ENCODE assay signal across 20 cellular contexts in genomic region chr16:56972403-56972802, GRCh38. TPM values are rescaled to one million over a fixed set of nuclear protein-coding genes. Genes with fewer than 3 reads are reported as not detected.
"Had no signal": no experiment of that assay in that cellular context is flagged by ENCODE, and none has a peak within 500 bp of the region (broad histone marks: within the 10 kb centered on the region; RNA-seq: fewer than 3 reads in every experiment).

No MANE protein-coding gene starts in this region.

- H3K27ac Mint-ChIP-seq: activated CD4-positive, alpha-beta memory T cell treated with anti-CD3 and anti-CD28 coated beads, Interleukin-2, amount 10 ng/mL, durations not matched to agents 7 days and 5 days; activated CD8-positive, alpha-beta memory T cell treated with anti-CD3 and anti-CD28 coated beads, Interleukin-2, amount 10 ng/mL, durations not matched to agents 7 days and 5 days; activated naive CD4-positive, alpha-beta T cell treated with anti-CD3 and anti-CD28 coated beads for 36 hours; activated naive CD8-positive, alpha-beta T cell treated with anti-CD3 and anti-CD28 coated beads, Interleukin-2, amount 50 U/mL, for 24 hours; activated T-helper 17 cell treated with anti-CD3 and anti-CD28 coated beads, Interleukin-2, amount 50 U/mL, for 72 hours; nephron progenitor cell; type B pancreatic cell; WTC11 had no signal

- H3K4me3 ChIP-seq: breast epithelium, esophagus muscularis mucosa, prostate gland, right atrium auricular region, skin epidermis had no signal

- H3K9me3 ChIP-seq: breast epithelium, esophagus muscularis mucosa, prostate gland, right atrium auricular region had no signal

- ATAC-seq: activated CD8-positive, alpha-beta memory T cell treated with anti-CD3 and anti-CD28 coated beads, Interleukin-2, amount 10 ng/mL, durations not matched to agents 7 days and 5 days; activated naive CD8-positive, alpha-beta T cell treated with anti-CD3 and anti-CD28 coated beads, Interleukin-2, amount 50 U/mL, for 24 hours; activated T-helper 17 cell treated with anti-CD3 and anti-CD28 coated beads, Interleukin-2, amount 50 U/mL, for 72 hours; WTC11 had no signal

- DNase-seq: activated CD4-positive, alpha-beta memory T cell treated with anti-CD3 and anti-CD28 coated beads, Interleukin-2, amount 10 ng/mL, durations not matched to agents 7 days and 5 days; activated CD4-positive, alpha-beta T cell treated with anti-CD3 and anti-CD28 coated beads for 48 hours; activated CD8-positive, alpha-beta memory T cell treated with anti-CD3 and anti-CD28 coated beads, Interleukin-2, amount 10 ng/mL, durations not matched to agents 7 days and 5 days; activated naive CD4-positive, alpha-beta T cell treated with anti-CD3 and anti-CD28 coated beads for 36 hours; activated naive CD8-positive, alpha-beta T cell treated with anti-CD3 and anti-CD28 coated beads, Interleukin-2, amount 50 U/mL, for 24 hours; aorta; cerebellar nuclear complex; effector CD8-positive, alpha-beta T cell; mesendoderm; nephron progenitor cell; occipital lobe; stimulated activated naive CD8-positive, alpha-beta T cell treated with anti-CD3 and anti-CD28 coated beads, Interleukin-15, amount 100 ng/mL, for 72 hours had no signal

- H3K27ac ChIP-seq: breast epithelium, esophagus muscularis mucosa, prostate gland, right atrium auricular region, skin epidermis had no signal

- H3K4me1 Mint-ChIP-seq: nephron progenitor cell, WTC11 had no signal

- H3K9me3 Mint-ChIP-seq: activated CD4-positive, alpha-beta memory T cell treated with anti-CD3 and anti-CD28 coated beads, Interleukin-2, amount 10 ng/mL, durations not matched to agents 7 days and 5 days; activated naive CD4-positive, alpha-beta T cell treated with anti-CD3 and anti-CD28 coated beads for 36 hours; activated naive CD8-positive, alpha-beta T cell treated with anti-CD3 and anti-CD28 coated beads, Interleukin-2, amount 50 U/mL, for 24 hours; activated T-helper 17 cell treated with anti-CD3 and anti-CD28 coated beads, Interleukin-2, amount 50 U/mL, for 72 hours; stimulated activated naive CD8-positive, alpha-beta T cell treated with anti-CD3 and anti-CD28 coated beads, Interleukin-15, amount 100 ng/mL, for 72 hours; type B pancreatic cell had no signal

- H3K27me3 Mint-ChIP-seq: activated CD4-positive, alpha-beta memory T cell treated with anti-CD3 and anti-CD28 coated beads, Interleukin-2, amount 10 ng/mL, durations not matched to agents 7 days and 5 days; activated CD8-positive, alpha-beta memory T cell treated with anti-CD3 and anti-CD28 coated beads, Interleukin-2, amount 10 ng/mL, durations not matched to agents 7 days and 5 days; activated naive CD8-positive, alpha-beta T cell treated with anti-CD3 and anti-CD28 coated beads, Interleukin-2, amount 50 U/mL, for 24 hours; activated T-helper 17 cell treated with anti-CD3 and anti-CD28 coated beads, Interleukin-2, amount 50 U/mL, for 72 hours; stimulated activated naive CD8-positive, alpha-beta T cell treated with anti-CD3 and anti-CD28 coated beads, Interleukin-15, amount 100 ng/mL, for 72 hours had no signal

- H3K4me3 Mint-ChIP-seq: activated CD4-positive, alpha-beta memory T cell treated with anti-CD3 and anti-CD28 coated beads, Interleukin-2, amount 10 ng/mL, durations not matched to agents 7 days and 5 days; activated CD8-positive, alpha-beta memory T cell treated with anti-CD3 and anti-CD28 coated beads, Interleukin-2, amount 10 ng/mL, durations not matched to agents 7 days and 5 days; activated naive CD4-positive, alpha-beta T cell treated with anti-CD3 and anti-CD28 coated beads for 36 hours; activated naive CD8-positive, alpha-beta T cell treated with anti-CD3 and anti-CD28 coated beads, Interleukin-2, amount 50 U/mL, for 24 hours; activated T-helper 17 cell treated with anti-CD3 and anti-CD28 coated beads, Interleukin-2, amount 50 U/mL, for 72 hours; nephron progenitor cell; stimulated activated naive CD8-positive, alpha-beta T cell treated with anti-CD3 and anti-CD28 coated beads, Interleukin-15, amount 100 ng/mL, for 72 hours; type B pancreatic cell; WTC11 had no signal

- H3K27me3 ChIP-seq: breast epithelium, esophagus muscularis mucosa, right atrium auricular region had no signal

- H3K36me3 Mint-ChIP-seq: activated CD8-positive, alpha-beta memory T cell treated with anti-CD3 and anti-CD28 coated beads, Interleukin-2, amount 10 ng/mL, durations not matched to agents 7 days and 5 days; type B pancreatic cell; WTC11 had no signal

- H3K4me1 ChIP-seq: breast epithelium, prostate gland, right atrium auricular region had no signal

- H3K36me3 ChIP-seq: breast epithelium, esophagus muscularis mucosa, prostate gland, right atrium auricular region had no signal

RNA-seq across cellular contexts. Expression of gene CETP, which starts 10.7 kb away (rescaled TPM):
- total RNA-seq: activated CD4-positive, alpha-beta memory T cell treated with anti-CD3 and anti-CD28 coated beads, Interleukin-2, amount 10 ng/mL, durations not matched to agents 7 days and 5 days; activated CD8-positive, alpha-beta memory T cell treated with anti-CD3 and anti-CD28 coated beads, Interleukin-2, amount 10 ng/mL, durations not matched to agents 7 days and 5 days; activated naive CD4-positive, alpha-beta T cell treated with anti-CD3 and anti-CD28 coated beads for 36 hours; activated T-helper 17 cell treated with anti-CD3 and anti-CD28 coated beads, Interleukin-2, amount 50 U/mL, for 72 hours; right atrium auricular region; WTC11 had no signal
- polyA plus RNA-seq: aorta had no signal
